1 cellular context compared by ENCODE assay signal in the genomic region with DNA sequence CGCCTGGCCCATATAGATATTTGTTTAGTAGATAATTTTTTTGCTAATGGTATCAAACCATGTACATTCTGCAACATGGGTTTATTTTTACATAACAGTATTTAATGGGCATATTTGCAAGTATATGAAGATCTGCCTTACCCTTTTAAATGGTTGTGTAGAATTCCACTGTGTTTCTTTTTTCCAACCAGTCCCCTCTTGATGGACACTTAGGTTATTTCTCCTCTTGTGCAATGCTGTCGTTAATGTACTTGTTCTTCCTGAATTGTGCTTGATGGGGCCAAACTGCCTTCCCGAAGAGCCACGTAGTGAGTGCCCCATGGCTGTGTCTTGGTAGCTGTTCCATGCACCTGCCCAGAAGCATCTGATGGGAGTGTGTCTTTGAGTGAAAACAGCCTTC.
TF ChIP-seq lines count a peak whose summit lies in the region.

No MANE protein-coding gene starts in this region.

TF ChIP-seq in liver, 16 proteins besides CTCF, POLR2A, EP300 and RAD21 (continued from another document):
- TF ChIP-seq EGR1 (IDR thresholded peaks at IDR 0.05; ENCODE audit: low read depth in 2 of 2) (no peak), FOXA1 (IDR thresholded peaks at IDR 0.05) (no peak), SP1 (IDR thresholded peaks at IDR 0.05) (no peak), HNF4G (IDR thresholded peaks at IDR 0.05) (no peak)
